8 cellular contexts compared by ENCODE assay signal in genomic region chr17:19647697-19648474, GRCh38. TPM values are rescaled to one million over a fixed set of nuclear protein-coding genes. Genes with fewer than 3 reads are reported as not detected.
DNase-seq lines count a peak whose midpoint lies in the region; ATAC-seq and TF ChIP-seq lines count a peak whose summit lies in the region.

No MANE protein-coding gene starts in this region.

- H3K27me3 Mint-ChIP-seq in naive B cell = peaks cover 0 to 6% (median 5%) of the 10 kb centered on the region in 3 donors

- peak overlapping the region; percentile 72 to 96 (median 96) for H3K27ac Mint-ChIP-seq in naive B cell

- peak overlapping the region; percentile 88 for H3K27ac ChIP-seq in temporal lobe (ENCODE audit: low read depth, low read length)

- DNase-seq in AML-193 (lab: John Stamatoyannopoulos, UW) (peak; percentile 46 to 47), NCI-H82 treated with DMSO at 0.1 percent for 48 hours (lab: John Stamatoyannopoulos, UW; ENCODE audit: unreplicated experiment) (peak; percentile 66), activated T-cell treated with anti-CD3 and anti-CD28 coated beads for 48 hours (ENCODE audit: low read depth) (peak; percentile 12), fibroblast of pulmonary artery (ENCODE audit: low read depth) (peak; percentile 81), naive B cell (peak; percentile 31)

- ATAC-seq in GM18867 (IDR thresholded peaks at IDR 0.05; ENCODE audit: unreplicated experiment) (peak; percentile 4), HG03159 (IDR thresholded peaks at IDR 0.05; ENCODE audit: unreplicated experiment) (peak; percentile 5), naive B cell (ENCODE audit: low read depth in 2 of 2) (peak; percentile 31 to 36)

- H3K4me3 Mint-ChIP-seq in naive B cell = peak overlapping the region; percentile 91 to 99 (median 98)

- no peaks in the 10 kb centered on the region for H3K36me3 Mint-ChIP-seq in naive B cell

- TF ChIP-seq CTCF in fibroblast of pulmonary artery (IDR thresholded peaks at IDR 0.05; ENCODE audit: low read length, missing control alignments) = no peak

- H3K4me3 ChIP-seq in fibroblast of pulmonary artery (replicated peaks; ENCODE audit: low read depth, low read length) = peak overlapping the region; percentile 85

- H3K4me1 Mint-ChIP-seq in naive B cell = peaks cover 30 to 35% (median 34%) of the 10 kb centered on the region in 3 donors

- no peaks in the 10 kb centered on the region for H3K9me3 Mint-ChIP-seq in naive B cell

RNA-seq across cellular contexts. Expression of gene ALDH3A2, which starts 0.7 kb away (rescaled TPM):
- polyA plus RNA-seq in naive B cell (ENCODE audit: low read depth in 6 of 6) = 10 to 100 TPM; 13.5 to 28.4 (median 18.1) TPM
- 55.8 TPM for total RNA-seq in temporal lobe

Comparison
In these comparisons a context has a peak if more than half of its experiments do, and no peak if none do; other contexts are left out.
1. Peak in every context shown above with its lines: DNase-seq, ATAC-seq, H3K4me3 ChIP-seq and H3K27ac ChIP-seq.
2. DNase-seq: peak in every context shown above with its lines; median percentile 81 in fibroblast of pulmonary artery; 66 in NCI-H82 treated with DMSO at 0.1 percent for 48 hours; 46 in AML-193; 31 in naive B cell; 12 in activated T-cell treated with anti-CD3 and anti-CD28 coated beads for 48 hours.